In the genomic region with DNA sequence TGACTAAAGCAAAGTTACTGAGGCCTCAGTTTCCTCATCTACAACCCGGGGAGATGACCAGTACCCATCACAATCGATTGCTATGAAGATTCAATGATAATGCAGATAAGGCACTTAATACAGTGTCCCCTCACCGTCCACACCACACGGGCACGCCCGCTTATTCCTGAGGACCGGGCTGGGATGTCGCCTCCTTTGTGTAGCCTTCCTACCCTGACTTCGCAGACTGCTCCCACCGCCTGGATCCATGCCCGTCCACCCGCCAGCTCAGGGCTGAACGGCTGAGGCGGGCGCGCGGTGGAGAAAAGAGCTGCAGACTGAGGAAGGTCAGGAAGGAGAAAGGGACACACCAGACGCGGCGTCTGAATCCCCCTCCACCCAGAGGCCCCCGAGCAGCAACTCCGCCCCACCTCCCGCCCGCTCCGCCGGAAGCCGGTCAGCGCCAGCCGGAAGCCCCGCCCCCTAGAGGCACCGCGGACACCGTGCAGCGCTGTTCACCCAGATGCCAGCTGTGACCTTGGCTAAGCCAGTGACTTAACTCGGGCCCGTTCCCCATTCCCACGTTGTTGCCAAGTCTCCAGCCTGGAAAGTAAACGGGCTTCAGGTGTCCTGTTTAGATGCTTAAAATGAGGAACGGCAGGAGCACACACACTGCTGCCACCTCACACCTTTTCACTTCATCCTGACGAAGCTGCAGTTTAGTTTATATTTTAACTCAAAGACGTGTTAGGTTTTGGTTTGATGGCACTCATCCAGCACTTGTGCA, we compare ENCODE assay signal across 8 cellular contexts.
DNase-seq lines count a peak whose midpoint lies in the region; ATAC-seq and TF ChIP-seq lines count a peak whose summit lies in the region.

A gene (minus strand): TSS at position 403 of the 766 bp plus-strand sequence.

- H3K27me3 Mint-ChIP-seq in CD8-positive, alpha-beta T cell (ENCODE audit: low read depth) = no peaks in the 10 kb centered on the region
- no peaks in the 10 kb centered on the region for H3K27me3 Mint-ChIP-seq in activated T-cell treated with anti-CD3 and anti-CD28 coated beads, Interleukin-2, amount 50 U/mL, for 24 hours

- H3K9ac ChIP-seq in mucosa of stomach (ENCODE audit: low read length) = peak within 1 kb of the TSS; percentile 64

- H3K9me3 Mint-ChIP-seq in CD8-positive, alpha-beta T cell = no peaks in the 10 kb centered on the region
- H3K9me3 Mint-ChIP-seq in activated T-cell treated with anti-CD3 and anti-CD28 coated beads, Interleukin-2, amount 50 U/mL, for 24 hours = no peaks in the 10 kb centered on the region

- H3K36me3 ChIP-seq in CD8-positive, alpha-beta T cell (ENCODE audit: insufficient read depth, low read length) = peaks cover 26% of the 10 kb centered on the region
- H3K36me3 ChIP-seq in OCI-LY7 (ENCODE audit: insufficient read depth, low read length) (peaks cover 65% of the 10 kb centered on the region), esophagus (ENCODE audit: control insufficient read depth in 2 of 2, insufficient read depth in 2 of 2, low read length in 1 of 2) (peaks cover 7 to 8% of the 10 kb centered on the region in 2 donors), mucosa of stomach (ENCODE audit: control insufficient read depth, insufficient read depth, low read length) (peaks cover 9% of the 10 kb centered on the region)

- POLR2A ChIA-PET in CD8-positive, alpha-beta T cell (lab: Charles Lee) = interaction anchor here (0.7 to 2.7 kb wide), 6 partner anchors 59 to 690 kb away, joined by 3 to 10 read pairs (median 3); a partner anchor contains a TSS
- POLR2A ChIA-PET in OCI-LY7 (lab: Charles Lee) = interaction anchor here (0.7 to 1.3 kb wide), 3 partner anchors 17 to 59 kb away, joined by 3 to 4 read pairs (median 3); a partner anchor contains a TSS

- peaks cover 35% of the 10 kb centered on the region for H3K4me1 ChIP-seq in CD8-positive, alpha-beta T cell (ENCODE audit: insufficient read depth, low read length)
- H3K4me1 ChIP-seq in OCI-LY7 (ENCODE audit: insufficient read depth, low read length, poor library complexity, severe bottlenecking) = peaks cover 57% of the 10 kb centered on the region
- H3K4me1 ChIP-seq in esophagus (ENCODE audit: control insufficient read depth in 2 of 2, insufficient read depth in 2 of 2, low read length in 1 of 2) = no peaks in the 10 kb centered on the region
- peaks cover 25% of the 10 kb centered on the region for H3K4me1 ChIP-seq in mucosa of stomach (ENCODE audit: control insufficient read depth, insufficient read depth, low read length)

- no TSS peak for BruUV-seq in OCI-LY7 (replicated peaks; lab: Mats Ljungman, UMichigan)

- 1% methylated on average over 32 to 41 of the region's 41 CpGs for WGBS in esophagus, 2 donors

- no peaks in the 10 kb centered on the region for H3K27me3 ChIP-seq in CD8-positive, alpha-beta T cell (ENCODE audit: insufficient read depth, low read length)
- H3K27me3 ChIP-seq in esophagus (ENCODE audit: control insufficient read depth in 1 of 2, insufficient read depth in 2 of 2, low read length in 2 of 2) (no peaks in the 10 kb centered on the region), mucosa of stomach (ENCODE audit: control insufficient read depth, insufficient read depth, low read length) (no peaks in the 10 kb centered on the region)

- peak; percentile 100 for ATAC-seq in CD8-positive, alpha-beta T cell
- ATAC-seq in GM19467 (IDR thresholded peaks at IDR 0.05; ENCODE audit: unreplicated experiment) = peak; percentile 86

- H3K4me3 ChIP-seq in CD8-positive, alpha-beta T cell (ENCODE audit: low read depth, low read length) = peak within 1 kb of the TSS; percentile 91
- H3K4me3 ChIP-seq in OCI-LY7 (ENCODE audit: low read depth, low read length, poor library complexity, severe bottlenecking) (peak within 1 kb of the TSS; percentile 72), esophagus (ENCODE audit: low read depth in 1 of 2, low read length in 2 of 2) (peak within 1 kb of the TSS; percentile 64 to 73), mucosa of stomach (ENCODE audit: low read length) (peak within 1 kb of the TSS; percentile 56)

- intact Hi-C loops in CD8-positive, alpha-beta T cell (cut with DNase I, micrococcal nuclease) = loop anchor here (1.0 to 5.0 kb wide), 5 partner anchors 59 to 259 kb away; a partner anchor contains a TSS
- intact Hi-C loops in OCI-LY7 (cut with micrococcal nuclease; ENCODE audit: unreplicated experiment) = loop anchor here (5.0 kb wide), 1 partner anchor 689 kb away; a partner anchor contains a TSS

- H3K79me2 ChIP-seq in OCI-LY7 (ENCODE audit: insufficient read depth, low read depth, low read length) = peaks cover 34% of the 10 kb centered on the region

- CTCF ChIA-PET in CD8-positive, alpha-beta T cell (lab: Charles Lee) = interaction anchor here (0.6 to 2.4 kb wide), 14 partner anchors 11 to 622 kb away, joined by 3 to 12 read pairs (median 3); no protein-coding TSS in a partner anchor
- CTCF ChIA-PET in OCI-LY7 (lab: Charles Lee; ENCODE audit: unreplicated experiment) = interaction anchor here (0.8 to 1.1 kb wide), 2 partner anchors 16 to 75 kb away, joined by 3 read pairs; no protein-coding TSS in a partner anchor

- peak within 1 kb of the TSS; percentile 63 for H3K27ac ChIP-seq in CD8-positive, alpha-beta T cell (ENCODE audit: low read depth, low read length)
- H3K27ac ChIP-seq in OCI-LY7 (ENCODE audit: low read depth, low read length, poor library complexity, severe bottlenecking) (peak within 1 kb of the TSS; percentile 76), esophagus (ENCODE audit: low read depth in 2 of 2, low read length in 1 of 2) (peak within 1 kb of the TSS; percentile 83 to 95)

- peak within 1 kb of the TSS; percentile 59 for H2AFZ ChIP-seq in OCI-LY7 (ENCODE audit: low read length)

- peak; percentile 47 for TF ChIP-seq CTCF in CD8-positive, alpha-beta T cell (IDR thresholded peaks at IDR 0.05)
- peak; percentile 73 for TF ChIP-seq CTCF in OCI-LY7 (conservative IDR thresholded peaks at IDR 0.05; ENCODE audit: low read length)

- H3K4me2 ChIP-seq in OCI-LY7 (ENCODE audit: low read length) = peak within 1 kb of the TSS; percentile 95

- peaks cover 50% of the 10 kb centered on the region for H3K36me3 Mint-ChIP-seq in CD8-positive, alpha-beta T cell
- peaks cover 67% of the 10 kb centered on the region for H3K36me3 Mint-ChIP-seq in activated T-cell treated with anti-CD3 and anti-CD28 coated beads, Interleukin-2, amount 50 U/mL, for 24 hours (ENCODE audit: low read depth)

- no peaks in the 10 kb centered on the region for H3K9me2 ChIP-seq in OCI-LY7 (ENCODE audit: insufficient read depth, low read length)

- H3K4me3 Mint-ChIP-seq in CD8-positive, alpha-beta T cell = peak within 1 kb of the TSS; percentile 90
- H3K4me3 Mint-ChIP-seq in activated T-cell treated with anti-CD3 and anti-CD28 coated beads, Interleukin-2, amount 50 U/mL, for 24 hours = peak within 1 kb of the TSS; percentile 100

- peaks cover 49% of the 10 kb centered on the region for H3K4me1 Mint-ChIP-seq in CD8-positive, alpha-beta T cell (ENCODE audit: low read depth)
- peaks cover 55% of the 10 kb centered on the region for H3K4me1 Mint-ChIP-seq in activated T-cell treated with anti-CD3 and anti-CD28 coated beads, Interleukin-2, amount 50 U/mL, for 24 hours (ENCODE audit: low read depth)

- no peaks in the 10 kb centered on the region for H3K9me3 ChIP-seq in CD8-positive, alpha-beta T cell (ENCODE audit: low read length)
- H3K9me3 ChIP-seq in OCI-LY7 (ENCODE audit: low read length) (no peaks in the 10 kb centered on the region), esophagus (ENCODE audit: control insufficient read depth in 2 of 2, insufficient read depth in 1 of 2, low read depth in 1 of 2, low read length in 1 of 2) (no peaks in the 10 kb centered on the region), mucosa of stomach (ENCODE audit: control insufficient read depth, low read length) (no peaks in the 10 kb centered on the region)

- DNase-seq in CD8-positive, alpha-beta T cell = peak; percentile 81 to 93 (median 92)
- DNase-seq in HuH-7 (ENCODE audit: low spot score) (peak; percentile 90), OCI-LY7 (ENCODE audit: low spot score) (peak; percentile 91)
- DNase-seq in activated T-cell treated with anti-CD3 and anti-CD28 coated beads, Interleukin-2, amount 50 U/mL, for 24 hours = peak; percentile 94
- DNase-seq in stimulated activated CD8-positive, alpha-beta memory T cell treated with anti-CD3 and anti-CD28 coated beads, Interleukin-4, amount 100 ng/mL, for 4 hours (ENCODE audit: low read depth in 2 of 2, low spot score in 1 of 2) = peak; percentile 77 to 82

- H3K27ac Mint-ChIP-seq in CD8-positive, alpha-beta T cell = peak within 1 kb of the TSS; percentile 88
- H3K27ac Mint-ChIP-seq in activated T-cell treated with anti-CD3 and anti-CD28 coated beads, Interleukin-2, amount 50 U/mL, for 24 hours = peak within 1 kb of the TSS; percentile 93

- H4K20me1 ChIP-seq in OCI-LY7 (ENCODE audit: insufficient read depth, low read length) = peaks cover 20% of the 10 kb centered on the region

Comparison
In these comparisons a context has a peak if more than half of its experiments do, and no peak if none do; other contexts are left out.
1. Peak in every context shown above with its lines: DNase-seq, ATAC-seq, H3K4me3 ChIP-seq and H3K27ac ChIP-seq.